14 cellular contexts compared by ENCODE assay signal in the genomic region with DNA sequence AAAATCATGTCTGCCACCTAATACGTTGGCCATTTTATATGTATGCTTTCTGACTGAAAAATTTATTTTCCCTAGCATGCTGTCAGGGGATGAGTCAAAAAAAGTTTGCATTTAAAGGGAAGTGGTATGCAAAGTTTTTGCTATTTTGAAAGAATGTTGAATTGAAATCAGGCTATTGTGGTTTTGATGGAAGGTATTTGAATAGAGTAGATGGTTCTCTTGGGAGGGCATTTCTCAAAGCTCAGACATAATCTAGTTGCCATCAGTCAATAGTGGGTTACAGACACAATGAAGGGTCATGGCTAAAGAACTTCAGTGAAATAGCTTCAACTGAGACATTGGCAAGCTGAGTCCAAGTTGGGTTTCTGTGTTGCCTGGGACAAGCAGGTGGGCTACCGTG.
DNase-seq lines count a peak whose midpoint lies in the region; ATAC-seq lines count a peak whose summit lies in the region.
"Had no signal": no experiment of that assay in that cellular context is flagged by ENCODE, and none has a peak within 500 bp of the region (broad histone marks: within the 10 kb centered on the region; RNA-seq: fewer than 3 reads in every experiment).

No MANE protein-coding gene starts in this region.

- ATAC-seq in GM18861 (IDR thresholded peaks at IDR 0.05; ENCODE audit: unreplicated experiment): peak; percentile 94
- ATAC-seq in GM21619 (IDR thresholded peaks at IDR 0.05; ENCODE audit: unreplicated experiment): peak; percentile 95
- ATAC-seq in HG03196 (IDR thresholded peaks at IDR 0.05; ENCODE audit: unreplicated experiment): peak; percentile 89
- ATAC-seq: heart right ventricle, mucosa of descending colon had no signal

- DNase-seq in germinal center (ENCODE audit: low spot score): peak; percentile 22
- DNase-seq in NCI-H1092 treated with DMSO at 0.1 percent for 48 hours (lab: John Stamatoyannopoulos, UW): no peak
- no peak for DNase-seq in glomerular visceral epithelial cell (ENCODE audit: extremely low spot score)
- DNase-seq in activated CD4-positive, alpha-beta T cell treated with anti-CD3 and anti-CD28 coated beads, Interleukin-2, amount 10 ng/mL, durations not matched to agents 7 days and 5 days: no peak
- DNase-seq in activated effector memory CD4-positive, alpha-beta T cell treated with anti-CD3 and anti-CD28 coated beads, Interleukin-2, amount 50 U/mL, for 16 hours: no peak
- DNase-seq: DND-41; heart right ventricle; mucosa of descending colon; NCI-H345; stimulated activated CD4-positive, alpha-beta T cell treated with anti-CD3 and anti-CD28 coated beads, Interleukin-15, amount 100 ng/mL, for 24 hours had no signal

- H3K27me3 Mint-ChIP-seq in activated CD4-positive, alpha-beta T cell treated with anti-CD3 and anti-CD28 coated beads, Interleukin-2, amount 10 ng/mL, durations not matched to agents 7 days and 5 days: no peaks in the 10 kb centered on the region

- H3K4me3 Mint-ChIP-seq in activated CD4-positive, alpha-beta T cell treated with anti-CD3 and anti-CD28 coated beads, Interleukin-2, amount 10 ng/mL, durations not matched to agents 7 days and 5 days: no peak overlapping the region
- H3K4me3 Mint-ChIP-seq: T-helper 1 cell treated with Interleukin-12 subunit alpha and Interleukin-12 subunit beta and Interleukin-4 antibody, amounts not matched to agents 30 μg/mL and 1 μg/mL, for 36 hours had no signal

- no peak overlapping the region for H3K27ac Mint-ChIP-seq in activated CD4-positive, alpha-beta T cell treated with anti-CD3 and anti-CD28 coated beads, Interleukin-2, amount 10 ng/mL, durations not matched to agents 7 days and 5 days
- H3K27ac Mint-ChIP-seq: T-helper 1 cell treated with Interleukin-12 subunit alpha and Interleukin-12 subunit beta and Interleukin-4 antibody, amounts not matched to agents 30 μg/mL and 1 μg/mL, for 36 hours had no signal

- CTCF ChIA-PET in activated CD4-positive, alpha-beta T cell treated with anti-CD3 and anti-CD28 coated beads, Interleukin-2, amount 10 ng/mL, durations not matched to agents 7 days and 5 days (lab: Charles Lee): no interaction called here

- POLR2A ChIA-PET in activated CD4-positive, alpha-beta T cell treated with anti-CD3 and anti-CD28 coated beads, Interleukin-2, amount 10 ng/mL, durations not matched to agents 7 days and 5 days (lab: Charles Lee): no interaction called here

- H3K9me3 Mint-ChIP-seq in activated CD4-positive, alpha-beta T cell treated with anti-CD3 and anti-CD28 coated beads, Interleukin-2, amount 10 ng/mL, durations not matched to agents 7 days and 5 days: no peaks in the 10 kb centered on the region
- H3K9me3 Mint-ChIP-seq: T-helper 1 cell treated with Interleukin-12 subunit alpha and Interleukin-12 subunit beta and Interleukin-4 antibody, amounts not matched to agents 30 μg/mL and 1 μg/mL, for 36 hours had no signal

- peaks cover 4% of the 10 kb centered on the region for H3K4me1 Mint-ChIP-seq in activated CD4-positive, alpha-beta T cell treated with anti-CD3 and anti-CD28 coated beads, Interleukin-2, amount 10 ng/mL, durations not matched to agents 7 days and 5 days

- peaks cover 1% of the 10 kb centered on the region for H3K36me3 Mint-ChIP-seq in activated CD4-positive, alpha-beta T cell treated with anti-CD3 and anti-CD28 coated beads, Interleukin-2, amount 10 ng/mL, durations not matched to agents 7 days and 5 days (ENCODE audit: low read depth)
